8 cellular contexts compared by ENCODE assay signal in the genomic region with DNA sequence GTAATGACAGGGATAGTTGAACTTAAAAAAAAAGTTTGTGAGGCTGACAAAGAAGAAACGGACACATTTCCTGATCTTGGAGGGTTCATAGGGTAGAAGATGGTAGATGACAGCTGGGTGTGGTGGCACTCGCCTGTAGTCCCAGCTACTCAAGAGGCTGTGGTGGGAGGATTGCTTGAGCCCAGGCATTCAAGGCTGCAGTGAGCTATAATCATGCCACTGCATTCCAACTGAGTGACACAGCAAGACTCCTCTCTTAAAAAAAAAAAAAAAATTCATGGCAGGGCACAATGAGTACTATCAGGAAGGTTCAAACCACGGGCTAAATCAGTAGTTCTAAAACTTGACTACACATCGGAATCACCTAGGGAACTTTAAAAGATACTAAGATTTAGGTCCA. TPM values are rescaled to one million over a fixed set of nuclear protein-coding genes. Genes with fewer than 3 reads are reported as not detected.
DNase-seq lines count a peak whose midpoint lies in the region; ATAC-seq and TF ChIP-seq lines count a peak whose summit lies in the region.

No MANE protein-coding gene starts in this region.

- H3K4me1 ChIP-seq in breast epithelium (peaks cover 4 to 14% of the 10 kb centered on the region in 2 donors), lower lobe of right lung (peaks cover 70% of the 10 kb centered on the region), uterus (peaks cover 6 to 14% of the 10 kb centered on the region in 2 donors)

- intact Hi-C loops in CD14-positive monocyte (cut with micrococcal nuclease) (no loop called here), breast epithelium (cut with DNase I; ENCODE audit: low total_unique reads) (loop anchor here (5.0 kb wide), 1 partner anchor 41 kb away; no protein-coding TSS in a partner anchor), lower lobe of right lung (cut with DNase I) (no loop called here), uterus (cut with DNase I; ENCODE audit: low total_unique reads) (no loop called here)

- H3K36me3 ChIP-seq in breast epithelium (no peaks in the 10 kb centered on the region), lower lobe of right lung (peaks cover 4% of the 10 kb centered on the region), uterus (no peaks in the 10 kb centered on the region)

- no peak for DNase-seq in CD14-positive monocyte (ENCODE audit: low spot score)
- peak; percentile 96 for DNase-seq in M059J (ENCODE audit: low read depth)
- peak in 1 of 2 donors; percentile 41 for DNase-seq in breast epithelium (ENCODE audit: low spot score in 2 of 2)
- DNase-seq in lower lobe of right lung: no peak
- peak; percentile 47 to 72 for DNase-seq in uterus
- DNase-seq in activated gamma-delta T cell (lab: John Stamatoyannopoulos, UW): no peak
- DNase-seq in SHP77 treated with DMSO at 0.1 percent for 48 hours (lab: John Stamatoyannopoulos, UW): no peak
- DNase-seq in globus pallidus (ENCODE audit: low spot score): no peak

- H3K4me1 Mint-ChIP-seq in CD14-positive monocyte: peaks cover 67% of the 10 kb centered on the region

- H3K4me3 Mint-ChIP-seq in CD14-positive monocyte: peak overlapping the region; percentile 97 to 98

- H3K27ac ChIP-seq in breast epithelium (peak overlapping the region; percentile 98 to 99), lower lobe of right lung (peak overlapping the region; percentile 100), uterus (peak overlapping the region; percentile 96 to 99)

- H3K36me3 Mint-ChIP-seq in CD14-positive monocyte: peaks cover 8 to 9% of the 10 kb centered on the region in 2 donors

- H3K27me3 ChIP-seq in breast epithelium (no peaks in the 10 kb centered on the region), lower lobe of right lung (ENCODE audit: low read depth) (no peaks in the 10 kb centered on the region), uterus (no peaks in the 10 kb centered on the region)

- H3K27me3 Mint-ChIP-seq in CD14-positive monocyte (ENCODE audit: low read depth in 3 of 3): peaks cover 0 to 5% (median 3%) of the 10 kb centered on the region in 3 donors

- H3K27ac Mint-ChIP-seq in CD14-positive monocyte: peak overlapping the region; percentile 95 to 99 (median 98)

- no peak for TF ChIP-seq CTCF in CD14-positive monocyte (IDR thresholded peaks at IDR 0.05)
- TF ChIP-seq CTCF in breast epithelium (IDR thresholded peaks at IDR 0.05): no peak
- TF ChIP-seq CTCF in lower lobe of right lung (IDR thresholded peaks at IDR 0.05): no peak
- no peak for TF ChIP-seq CTCF in uterus (IDR thresholded peaks at IDR 0.05)

- peak; percentile 30 to 59 for ATAC-seq in lower lobe of right lung

- H3K4me3 ChIP-seq in breast epithelium: peak overlapping the region; percentile 69 to 95 (median 86)
- peak overlapping the region; percentile 82 for H3K4me3 ChIP-seq in lower lobe of right lung
- H3K4me3 ChIP-seq in uterus: peak overlapping the region; percentile 74 to 91

- H3K9me3 Mint-ChIP-seq in CD14-positive monocyte: peaks cover 0 to 2% (median 0%) of the 10 kb centered on the region in 7 donors

- TF ChIP-seq POLR2A in breast epithelium (IDR thresholded peaks at IDR 0.05) (no peak), uterus (IDR thresholded peaks at IDR 0.05) (peak; percentile 14 to 43)

- H3K9me3 ChIP-seq in breast epithelium: no peaks in the 10 kb centered on the region
- no peaks in the 10 kb centered on the region for H3K9me3 ChIP-seq in lower lobe of right lung
- no peaks in the 10 kb centered on the region for H3K9me3 ChIP-seq in uterus

RNA-seq across cellular contexts. Expression of gene MICA, which starts 2.0 kb away (rescaled TPM):
- 1 to 10 TPM; 5.6 to 6.9 TPM for polyA plus RNA-seq in CD14-positive monocyte
- total RNA-seq in M059J (2014; rRNA removed; shearing (Covaris generic)): 155 and 164 TPM in 2 replicates
- total RNA-seq in breast epithelium (10 to 100 TPM; 14.9 to 28.1 (median 23.6) TPM), lower lobe of right lung (33.1 TPM), uterus (10 to 100 TPM in 3 of 4 donors, 1 to 10 TPM in 1; 9.1 to 31.7 (median 17.2) TPM)

RNA-seq across cellular contexts. Expression of gene HLA-B, which starts 44.4 kb away (rescaled TPM):
- 1,000 to 10,000 TPM; 6,126 to 6,999 TPM for polyA plus RNA-seq in CD14-positive monocyte
- total RNA-seq in M059J (2014; rRNA removed; shearing (Covaris generic)): 5,375 and 6,541 TPM in 2 replicates
- total RNA-seq in breast epithelium: 100 to 1,000 TPM; 532 to 813 (median 727) TPM
- total RNA-seq in lower lobe of right lung: 2,736 TPM
- 1,000 to 10,000 TPM in 1 of 4 donors, 100 to 1,000 TPM in 3; 134 to 1,272 (median 737) TPM for total RNA-seq in uterus

Comparison
In these comparisons a context has a peak if more than half of its experiments do, and no peak if none do; other contexts are left out.
1. DNase-seq: peak in M059J (single experiment) and uterus (2 of 2); none in CD14-positive monocyte (single experiment), lower lobe of right lung (single experiment), activated gamma-delta T cell (single experiment), SHP77 treated with DMSO at 0.1 percent for 48 hours (single experiment) and globus pallidus (single experiment).
2. Peak in every context shown above with its lines, with median percentiles within 50 percentile points of each other: H3K27ac ChIP-seq and H3K4me3 ChIP-seq.